24 cellular contexts compared by ENCODE assay signal in genomic region chr17:37888881-37889280, GRCh38. TPM values are rescaled to one million over a fixed set of nuclear protein-coding genes. Genes with fewer than 3 reads are reported as not detected.
DNase-seq lines count a peak whose midpoint lies in the region; ATAC-seq, FAIRE-seq and TF ChIP-seq lines count a peak whose summit lies in the region.
"Had no signal": no experiment of that assay in that cellular context is flagged by ENCODE, and none has a peak within 500 bp of the region (broad histone marks: within the 10 kb centered on the region; RNA-seq: fewer than 3 reads in every experiment).

No MANE protein-coding gene starts in this region.

- H2BK120ac ChIP-seq in H1 (replicated peaks; ENCODE audit: low read depth, low read length) = no peak overlapping the region

- H2BK12ac ChIP-seq in H1 (ENCODE audit: low read depth, low read length) = no peak overlapping the region

- TF ChIP-seq RAD21 in H1 (IDR thresholded peaks at IDR 0.05 in 1 of 2, conservative IDR thresholded peaks at IDR 0.05 in 1 of 2; ENCODE audit: low read depth in 2 of 2, low read length in 2 of 2) = no peak

- no peak overlapping the region for H3K23ac ChIP-seq in H1 (ENCODE audit: insufficient read length)

- H3K79me1 ChIP-seq in H1 (ENCODE audit: low read depth, low read length) = no peaks in the 10 kb centered on the region

- H4K8ac ChIP-seq in H1 (ENCODE audit: extremely low read depth, insufficient read depth, low read length) = no peak overlapping the region

- H3K36me3 Mint-ChIP-seq in MCF 10A (ENCODE audit: insufficient read depth, unreplicated experiment) = no peaks in the 10 kb centered on the region
- H3K36me3 Mint-ChIP-seq: CD14-positive monocyte; CD8-positive, alpha-beta T cell had no signal

- peak; percentile 56; the same call in 1 of the 3 replicates for ATAC-seq in RWPE2 (ENCODE audit: low read depth)
- ATAC-seq: A549; CD8-positive, alpha-beta T cell; GM12878; GM23338; HCT116 had no signal

- no peak for TF ChIP-seq EP300 in H1 (IDR thresholded peaks at IDR 0.05; ENCODE audit: borderline replicate concordance in 1 of 2, low read depth in 2 of 2, low read length in 2 of 2)

- H3K27ac Mint-ChIP-seq in MCF 10A (ENCODE audit: low read depth, unreplicated experiment) = no peak overlapping the region
- H3K27ac Mint-ChIP-seq: CD14-positive monocyte; CD8-positive, alpha-beta T cell; GM23338 had no signal

- H3K27me3 ChIP-seq in breast epithelium (no peaks in the 10 kb centered on the region), RWPE2 (ENCODE audit: insufficient read depth, poor library complexity, severe bottlenecking) (no peaks in the 10 kb centered on the region), H1 (replicated peaks in 1 of 4; ENCODE audit: control insufficient read depth in 3 of 4, extremely low read depth in 1 of 4, insufficient read depth in 3 of 4, low read length in 3 of 4) (no peaks in the 10 kb centered on the region)

- H3K4ac ChIP-seq in H1 (replicated peaks; ENCODE audit: insufficient read length, low read depth, low read length) = no peak overlapping the region

- peaks cover 6% of the 10 kb centered on the region for H3K4me1 Mint-ChIP-seq in MCF 10A (ENCODE audit: insufficient read depth, unreplicated experiment)
- H3K4me1 Mint-ChIP-seq: CD14-positive monocyte had no signal

- H3K36me3 ChIP-seq in breast epithelium (no peaks in the 10 kb centered on the region), RWPE2 (ENCODE audit: low read depth) (no peaks in the 10 kb centered on the region), H1 (ENCODE audit: control insufficient read depth in 2 of 4, insufficient read depth in 4 of 4, low read length in 3 of 4) (no peaks in the 10 kb centered on the region)

- H3K79me2 ChIP-seq in H1 (ENCODE audit: control insufficient read depth in 1 of 2, insufficient read depth in 2 of 2, low read length in 2 of 2) = no peaks in the 10 kb centered on the region

- no peak for FAIRE-seq in H1 (lab: Jason Lieb, UNC)
- FAIRE-seq: A549, GM12878, HTR-8/SVneo had no signal

- WGBS in H1 (ENCODE audit: extremely low coverage in 1 of 2, insufficient coverage in 1 of 2, insufficient read length in 1 of 2, insufficient replicate concordance in 2 of 2, low coverage in 1 of 2, low lambda C conversion rate in 2 of 2, missing lambda C conversion rate in 1 of 2), 2 experiments = 87% methylated on average over 2 of the region's 2 CpGs; no CpG with 5 or more reads in 1 of the 2 experiments

- H3K4me1 ChIP-seq in breast epithelium (no peaks in the 10 kb centered on the region), RWPE2 (ENCODE audit: insufficient read depth, poor library complexity, severe bottlenecking) (no peaks in the 10 kb centered on the region), H1 (replicated peaks in 1 of 4; ENCODE audit: control insufficient read depth in 3 of 4, insufficient read depth in 4 of 4, low read length in 3 of 4) (no peaks in the 10 kb centered on the region)
- H3K4me1 ChIP-seq: A549 had no signal

- no peak overlapping the region for H3K4me3 ChIP-seq in breast epithelium
- no peak overlapping the region for H3K4me3 ChIP-seq in RWPE2 (ENCODE audit: severe bottlenecking)
- H3K4me3 ChIP-seq in H1 (ENCODE audit: extremely low read depth in 1 of 4, insufficient read depth in 2 of 4, low read depth in 3 of 4, low read length in 4 of 4) = no peak overlapping the region
- H3K4me3 ChIP-seq: A549, GM12878, GM23338 had no signal

- no peaks in the 10 kb centered on the region for H3K23me2 ChIP-seq in H1 (ENCODE audit: low read depth, low read length)

- H3K9me3 ChIP-seq in breast epithelium = no peaks in the 10 kb centered on the region
- H3K9me3 ChIP-seq in RWPE2 (ENCODE audit: severe bottlenecking) = no peaks in the 10 kb centered on the region
- peaks cover 0 to 6% of the 10 kb centered on the region in 2 experiments; a peak in 2 of 4 replicates for H3K9me3 ChIP-seq in H1 (ENCODE audit: insufficient read depth in 2 of 2, low read depth in 1 of 2, low read length in 1 of 2)
- H3K9me3 ChIP-seq: A549 had no signal

- H4K5ac ChIP-seq in H1 (ENCODE audit: insufficient read length, low read depth, low read length) = no peak overlapping the region

- H3K14ac ChIP-seq in H1 (ENCODE audit: insufficient read length) = no peak overlapping the region

- no peak overlapping the region for H2BK15ac ChIP-seq in H1 (ENCODE audit: low read length)

- no peak overlapping the region for H3K18ac ChIP-seq in H1 (ENCODE audit: extremely low read depth, low read length)

- no peak overlapping the region for H4K91ac ChIP-seq in H1 (replicated peaks; ENCODE audit: insufficient read length, low read length)

- H3K27ac ChIP-seq in breast epithelium (no peak overlapping the region), RWPE2 (ENCODE audit: poor library complexity, severe bottlenecking) (no peak overlapping the region), H1 (ENCODE audit: low read depth, low read length) (no peak overlapping the region)
- H3K27ac ChIP-seq: 22Rv1, A549 had no signal

- no peak overlapping the region for H2AFZ ChIP-seq in H1 (ENCODE audit: low read length)
- H2AFZ ChIP-seq: GM23338 had no signal

- DNase-seq in MCF 10A (ENCODE audit: unreplicated experiment) (peak; percentile 32), breast epithelium (ENCODE audit: low spot score in 2 of 2) (no peak), RWPE2 (ENCODE audit: low spot score) (no peak), H1 (ENCODE audit: low read depth in 1 of 2, low spot score in 2 of 2) (no peak), renal cortical epithelial cell (ENCODE audit: low read depth) (peak; percentile 23), C1 segment of cervical spinal cord (lab: John Stamatoyannopoulos, UW) (no peak), CD1c-positive myeloid dendritic cell (ENCODE audit: extremely low spot score) (no peak), hepatic stellate cell (ENCODE audit: low spot score) (no peak)
- DNase-seq: AML-193; CD8-positive, alpha-beta T cell; COR-L47; DMS 273 treated with DMSO at 0.1 percent for 48 hours; DMS53; DND-41; EL; H7 had no signal

- H2BK5ac ChIP-seq in H1 (ENCODE audit: low read depth, low read length) = no peak overlapping the region

- TF ChIP-seq CTCF in MCF 10A (IDR thresholded peaks at IDR 0.05; ENCODE audit: unreplicated experiment) (no peak), breast epithelium (IDR thresholded peaks at IDR 0.05) (no peak), RWPE2 (IDR thresholded peaks at IDR 0.05; ENCODE audit: poor library complexity, severe bottlenecking) (no peak), H1 (IDR thresholded peaks at IDR 0.05; ENCODE audit: control extremely low read depth in 1 of 3, insufficient read depth in 1 of 3, low read depth in 1 of 3, low read length in 3 of 3) (no peak)

- POLR2A ChIA-PET in MCF 10A (lab: Yijun Ruan, JAX) = no interaction called here
- POLR2A ChIA-PET in H1 (lab: Charles Lee; ENCODE audit: partially characterized antibody) = no interaction called here

- no peaks in the 10 kb centered on the region for H3K9me3 Mint-ChIP-seq in MCF 10A (ENCODE audit: unreplicated experiment)
- H3K9me3 Mint-ChIP-seq: CD8-positive, alpha-beta T cell had no signal

- H3K9ac ChIP-seq in H1 (replicated peaks in 1 of 4; ENCODE audit: extremely low read depth in 1 of 4, low read depth in 3 of 4, low read length in 3 of 4) = no peak overlapping the region

- H2AK5ac ChIP-seq in H1 (ENCODE audit: low read depth, low read length) = no peak overlapping the region

- no peak overlapping the region for H3K4me2 ChIP-seq in H1 (ENCODE audit: insufficient read depth in 1 of 2, low read depth in 2 of 2, low read length in 2 of 2)
- H3K4me2 ChIP-seq: A549, GM23338 had no signal

- no TSS peak for BruUV-seq in MCF 10A (replicated peaks; lab: Mats Ljungman, UMichigan)

- no peaks in the 10 kb centered on the region for H3K27me3 Mint-ChIP-seq in MCF 10A (ENCODE audit: insufficient read depth, unreplicated experiment)

- no peaks in the 10 kb centered on the region for H4K20me1 ChIP-seq in H1 (replicated peaks in 1 of 2; ENCODE audit: control insufficient read depth in 1 of 2, insufficient read depth in 2 of 2, low read length in 2 of 2)

- CTCF ChIA-PET in MCF 10A (lab: Yijun Ruan, JAX) (no interaction called here), H1 (lab: Charles Lee; ENCODE audit: partially characterized antibody) (no interaction called here)

- H3K56ac ChIP-seq in H1 (replicated peaks; ENCODE audit: insufficient read length, low read depth, low read length) = no peak overlapping the region

- no peak overlapping the region for H2BK20ac ChIP-seq in H1 (ENCODE audit: low read length)

- intact Hi-C loops in MCF 10A (cut with micrococcal nuclease) (no loop called here), breast epithelium (cut with DNase I; ENCODE audit: low total_unique reads) (no loop called here)

- no peak overlapping the region for H3K4me3 Mint-ChIP-seq in MCF 10A (ENCODE audit: unreplicated experiment)
- H3K4me3 Mint-ChIP-seq: CD14-positive monocyte; CD8-positive, alpha-beta T cell; GM23338 had no signal

- no peak for TF ChIP-seq POLR2A in breast epithelium (IDR thresholded peaks at IDR 0.05)
- TF ChIP-seq POLR2A in H1 (IDR thresholded peaks at IDR 0.05; ENCODE audit: control extremely low read depth in 1 of 2, low read depth in 2 of 2, low read length in 2 of 2) = no peak

TF ChIP-seq in H1, 55 proteins besides CTCF, POLR2A, EP300 and RAD21:
- peak; percentile 16; the same call in 1 of the 2 replicates for TF ChIP-seq CEBPB (IDR thresholded peaks at IDR 0.05; ENCODE audit: low read depth, low read length)
- no peak for TF ChIP-seq CTBP2 (IDR thresholded peaks at IDR 0.05; ENCODE audit: borderline replicate concordance, insufficient read depth, insufficient read length, low read length)

RNA-seq across cellular contexts. Expression of gene TBC1D3K, which starts 35.3 kb away (rescaled TPM):
- total RNA-seq in MCF 10A (2022) (not detected in 2 replicates), breast epithelium (not detected), renal cortical epithelial cell (not detected in 2 replicates)
- total RNA-seq in H1 (2021; fragmentation: NEBNext Ultra II Directional; extraction: Animal tissue kit (Norgen Biotek cat#: 25700)) = not detected in 2 replicates
- not detected in 2 replicates for polyA plus RNA-seq in H1 (2011; rRNA removed)
- 0.09 TPM for polyA plus RNA-seq in H1 (2011; cell fraction: cytosol; rRNA removed)
- polyA plus RNA-seq in H1 (2011; cell fraction: nucleus; rRNA removed) = not detected
- not detected in 4 replicates for polyA plus RNA-seq in H1 (2012, experiment 1 of 2)
- polyA plus RNA-seq in H1 (2012, experiment 2 of 2) = not detected
- polyA plus RNA-seq in H1 (2013, experiment 1 of 2) = not detected
- not detected for polyA plus RNA-seq in H1 (2013, experiment 2 of 2)
- polyA minus RNA-seq in H1 (2011; rRNA and poly(A)+ RNA removed) = not detected in 2 replicates
- polyA minus RNA-seq in H1 (2011; cell fraction: cytosol; rRNA and poly(A)+ RNA removed) = not detected
- polyA minus RNA-seq in H1 (2011; cell fraction: nucleus; rRNA and poly(A)+ RNA removed) = not detected
- total RNA-seq: CD8-positive, alpha-beta T cell; GM12878; GM23338; H7 had no signal
- polyA plus RNA-seq: A549, BJ, CD14-positive monocyte, GM12878, GM23338 had no signal

Comparison
In these comparisons a context has a peak if more than half of its experiments do, and no peak if none do; other contexts are left out.
1. DNase-seq: peak in MCF 10A (single experiment) and renal cortical epithelial cell (single experiment); none in breast epithelium (0 of 2), RWPE2 (single experiment), H1 (0 of 2), C1 segment of cervical spinal cord (0 of 14), CD1c-positive myeloid dendritic cell (single experiment) and hepatic stellate cell (single experiment).